ENCODE assay signal across 8 cellular contexts in the genomic region with DNA sequence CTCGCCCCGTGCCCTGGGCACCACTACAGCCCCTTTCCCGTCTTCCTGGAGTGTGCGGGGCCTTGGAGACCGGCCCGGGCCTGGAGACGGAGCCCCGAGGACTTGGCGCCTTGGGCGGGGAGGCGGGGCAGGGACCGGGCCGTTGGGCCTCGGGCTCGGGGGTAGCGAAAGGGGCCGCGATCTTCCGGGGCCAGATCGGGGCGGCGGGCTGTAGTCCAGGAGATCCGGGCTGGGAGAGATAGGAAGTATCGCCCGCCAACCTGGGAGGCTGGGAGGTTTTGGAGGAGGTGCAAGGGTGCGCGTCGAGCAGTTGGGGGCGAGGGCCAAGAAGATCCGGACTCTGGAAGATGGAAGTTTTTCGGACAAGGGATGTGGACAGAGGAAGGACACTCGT. TPM values are rescaled to one million over a fixed set of nuclear protein-coding genes. Genes with fewer than 3 reads are reported as not detected.
A peak's percentile ranks its signal among the peaks of the same experiment; 100 is the strongest.
DNase-seq lines count a peak whose midpoint lies in the region; ATAC-seq, FAIRE-seq and TF ChIP-seq lines count a peak whose summit lies in the region.

No MANE protein-coding gene starts in this region.

- no peak for TF ChIP-seq EP300 in sigmoid colon (IDR thresholded peaks at IDR 0.05)

- H3K27me3 ChIP-seq in sigmoid colon, result no peaks in the 10 kb centered on the region

- DNase-seq in HTR-8/SVneo (ENCODE audit: insufficient read length, low spot score) (peak; percentile 24), activated gamma-delta T cell (lab: John Stamatoyannopoulos, UW) (peak; percentile 41), left ventricle myocardium superior (no peak), sigmoid colon (peak; percentile 71), NOMO-1 treated with DMSO at 0.1 percent for 48 hours (lab: John Stamatoyannopoulos, UW; ENCODE audit: unreplicated experiment) (no peak), RCC 7860 (ENCODE audit: low spot score) (no peak)

- H3K27ac ChIP-seq in sigmoid colon, result peak overlapping the region; percentile 86 to 94 (median 91)

- WGBS in sigmoid colon, 2 donors, result 0 to 1% methylated on average over 32 of the region's 32 CpGs

- TF ChIP-seq CTCF in sigmoid colon (IDR thresholded peaks at IDR 0.05), result no peak

- no peak for TF ChIP-seq POLR2A in sigmoid colon (IDR thresholded peaks at IDR 0.05)

- peak overlapping the region; percentile 59 to 100 (median 92) for H3K4me3 ChIP-seq in sigmoid colon

- peak overlapping the region; percentile 96 for H3K9ac ChIP-seq in ES-I3 (ENCODE audit: low read depth, low read length)

- H3K9me3 ChIP-seq in ES-I3 (ENCODE audit: control insufficient read depth, insufficient read depth, low read length) (no peaks in the 10 kb centered on the region), sigmoid colon (no peaks in the 10 kb centered on the region)

- peak; percentile 42 for ATAC-seq in GM21528 (IDR thresholded peaks at IDR 0.05; ENCODE audit: low FRiP score, unreplicated experiment)
- ATAC-seq in left ventricle myocardium superior, result peak; percentile 58

- H3K36me3 ChIP-seq in ES-I3 (ENCODE audit: insufficient read depth, low read length) (no peaks in the 10 kb centered on the region), sigmoid colon (no peaks in the 10 kb centered on the region)

- intact Hi-C loops in left ventricle myocardium superior (cut with micrococcal nuclease), result no loop called here
- intact Hi-C loops in sigmoid colon (cut with DNase I), result loop anchor here (2.0 to 10.0 kb wide), 4 partner anchors 15 to 190 kb away; partner anchors contain the start of genes NDUFAF1, NUSAP1 and OIP5

- FAIRE-seq in HTR-8/SVneo (lab: Jason Lieb, UNC) (no peak), RCC 7860 (lab: Jason Lieb, UNC) (no peak)

- H3K4me1 ChIP-seq in ES-I3 (ENCODE audit: insufficient read depth, low read length) (peaks cover 6% of the 10 kb centered on the region; the same call in 1 of the 2 replicates), sigmoid colon (peaks cover 0 to 48% (median 28%) of the 10 kb centered on the region in 4 donors)

RNA-seq across cellular contexts. Expression of gene RTF1, which starts 0.5 kb away (rescaled TPM):
- total RNA-seq in left ventricle myocardium superior (26.8 TPM), sigmoid colon (10 to 100 TPM; 30.5 to 35.7 (median 32.2) TPM)
- 10 to 100 TPM; 18.6 to 20.4 (median 19.0) TPM for polyA plus RNA-seq in sigmoid colon

RNA-seq across cellular contexts. Expression of gene NDUFAF1, which starts 15.1 kb away (rescaled TPM):
- 67.1 TPM for total RNA-seq in left ventricle myocardium superior
- total RNA-seq in sigmoid colon, result 10 to 100 TPM; 13.9 to 17.1 (median 15.4) TPM
- 10 to 100 TPM; 16.2 to 20.8 (median 16.7) TPM for polyA plus RNA-seq in sigmoid colon

Comparison
In these comparisons a context has a peak if more than half of its experiments do, and no peak if none do; other contexts are left out.
1. DNase-seq: peak in HTR-8/SVneo (single experiment), activated gamma-delta T cell (single experiment) and sigmoid colon (single experiment); none in left ventricle myocardium superior (single experiment), NOMO-1 treated with DMSO at 0.1 percent for 48 hours (single experiment) and RCC 7860 (single experiment).